Comparison of ENCODE assay signal across 11 cellular contexts in genomic region chr15:95018888-95019545, GRCh38.
A peak's percentile ranks its signal among the peaks of the same experiment; 100 is the strongest.
DNase-seq lines count a peak whose midpoint lies in the region; ATAC-seq and TF ChIP-seq lines count a peak whose summit lies in the region.
"Had no signal": no experiment of that assay in that cellular context is flagged by ENCODE, and none has a peak within 500 bp of the region (broad histone marks: within the 10 kb centered on the region; RNA-seq: fewer than 3 reads in every experiment).

No MANE protein-coding gene starts in this region.

- H2BK15ac ChIP-seq in neuronal stem cell (ENCODE audit: low read length), result no peak overlapping the region

- H3K14ac ChIP-seq in neuronal stem cell (ENCODE audit: low read length), result no peak overlapping the region

- H3K9me3 ChIP-seq in breast epithelium, result peaks cover 0 to 7% of the 10 kb centered on the region in 2 donors
- peaks cover 0 to 2% of the 10 kb centered on the region in 2 donors for H3K9me3 ChIP-seq in neuronal stem cell (replicated peaks in 1 of 2; ENCODE audit: control insufficient read depth in 2 of 2, insufficient read depth in 1 of 2, low read depth in 1 of 2, low read length in 2 of 2)

- intact Hi-C loops in MCF 10A (cut with micrococcal nuclease), result loop anchor here (2.0 kb wide), 1 partner anchor 342 kb away; no protein-coding TSS in a partner anchor
- intact Hi-C loops in breast epithelium (cut with DNase I; ENCODE audit: low total_unique reads), result no loop called here

- H2BK120ac ChIP-seq in neuronal stem cell (ENCODE audit: low read depth, low read length), result no peak overlapping the region

- no peak for TF ChIP-seq POLR2A in breast epithelium (IDR thresholded peaks at IDR 0.05)

- BruUV-seq in MCF 10A (replicated peaks; lab: Mats Ljungman, UMichigan), result no TSS peak

- no peak overlapping the region for H4K91ac ChIP-seq in neuronal stem cell (ENCODE audit: low read depth, low read length, poor library complexity)

- H3K27me3 ChIP-seq in breast epithelium (no peaks in the 10 kb centered on the region), neuronal stem cell (ENCODE audit: control insufficient read depth in 3 of 3, insufficient read depth in 3 of 3, low read depth in 1 of 3, low read length in 3 of 3) (no peaks in the 10 kb centered on the region), H7 (ENCODE audit: control insufficient read depth, insufficient read depth, low read length) (no peaks in the 10 kb centered on the region)

- WGBS in neuronal stem cell (ENCODE audit: extremely low coverage in 2 of 2, insufficient read length in 2 of 2, insufficient replicate concordance in 1 of 2), 2 donors, result no CpG with 5 or more reads among the region's 6 CpGs

- H3K27ac ChIP-seq in breast epithelium (no peak overlapping the region), neuronal stem cell (replicated peaks; ENCODE audit: low read length) (no peak overlapping the region)

- H3K4me1 Mint-ChIP-seq in MCF 10A (ENCODE audit: insufficient read depth, unreplicated experiment), result peaks cover 11% of the 10 kb centered on the region
- H3K4me1 Mint-ChIP-seq in stimulated activated naive CD8-positive, alpha-beta T cell treated with anti-CD3 and anti-CD28 coated beads, Interleukin-15, amount 100 ng/mL, for 72 hours, result peaks cover 7% of the 10 kb centered on the region
- H3K4me1 Mint-ChIP-seq: stimulated activated memory B cell treated with anti-CD40 and anti-IgM and Interleukin-4, amounts not matched to agents 10 μg/mL and 1 μg/mL and 100 μg/mL, for 72 hours had no signal

- H3K36me3 Mint-ChIP-seq in MCF 10A (ENCODE audit: insufficient read depth, unreplicated experiment), result no peaks in the 10 kb centered on the region
- H3K36me3 Mint-ChIP-seq: stimulated activated memory B cell treated with anti-CD40 and anti-IgM and Interleukin-4, amounts not matched to agents 10 μg/mL and 1 μg/mL and 100 μg/mL, for 72 hours had no signal

- H2AFZ ChIP-seq in neuronal stem cell (ENCODE audit: low read length), result no peak overlapping the region

- no peaks in the 10 kb centered on the region for H3K79me1 ChIP-seq in neuronal stem cell (ENCODE audit: low read depth, low read length)

- H3K27ac Mint-ChIP-seq in MCF 10A (ENCODE audit: low read depth, unreplicated experiment), result peak overlapping the region; percentile 75
- H3K27ac Mint-ChIP-seq in stimulated activated naive CD8-positive, alpha-beta T cell treated with anti-CD3 and anti-CD28 coated beads, Interleukin-15, amount 100 ng/mL, for 72 hours, result no peak overlapping the region
- H3K27ac Mint-ChIP-seq: stimulated activated memory B cell treated with anti-CD40 and anti-IgM and Interleukin-4, amounts not matched to agents 10 μg/mL and 1 μg/mL and 100 μg/mL, for 72 hours had no signal

- peak; percentile 67 for ATAC-seq in stimulated activated naive CD8-positive, alpha-beta T cell treated with anti-CD3 and anti-CD28 coated beads, Interleukin-15, amount 100 ng/mL, for 72 hours
- ATAC-seq: activated CD4-positive, CD25-positive, alpha-beta regulatory T cell treated with anti-CD3 and anti-CD28 coated beads, Interleukin-2, amount 50 U/mL, for 24 hours; stimulated activated memory B cell treated with anti-CD40 and anti-IgM and Interleukin-4, amounts not matched to agents 10 μg/mL and 1 μg/mL and 100 μg/mL, for 72 hours had no signal

- no peak overlapping the region for H4K8ac ChIP-seq in neuronal stem cell (ENCODE audit: low read depth, low read length)

- H3K27me3 Mint-ChIP-seq in MCF 10A (ENCODE audit: insufficient read depth, unreplicated experiment), result no peaks in the 10 kb centered on the region
- no peaks in the 10 kb centered on the region for H3K27me3 Mint-ChIP-seq in stimulated activated naive CD8-positive, alpha-beta T cell treated with anti-CD3 and anti-CD28 coated beads, Interleukin-15, amount 100 ng/mL, for 72 hours
- H3K27me3 Mint-ChIP-seq: stimulated activated memory B cell treated with anti-CD40 and anti-IgM and Interleukin-4, amounts not matched to agents 10 μg/mL and 1 μg/mL and 100 μg/mL, for 72 hours had no signal

- no peaks in the 10 kb centered on the region for H3K36me3 ChIP-seq in breast epithelium
- no peaks in the 10 kb centered on the region for H3K36me3 ChIP-seq in neuronal stem cell (replicated peaks in 1 of 2; ENCODE audit: control insufficient read depth in 2 of 2, insufficient read depth in 2 of 2, low read length in 2 of 2)
- H3K36me3 ChIP-seq in H7 (replicated peaks; ENCODE audit: control insufficient read depth, insufficient read depth, low read length), result no peaks in the 10 kb centered on the region

- CTCF ChIA-PET in MCF 10A (lab: Yijun Ruan, JAX), result interaction anchor here (0.6 to 1.5 kb wide), 3 partner anchors 345 to 349 kb away, joined by 3 read pairs; no protein-coding TSS in a partner anchor

- H2BK5ac ChIP-seq in neuronal stem cell (ENCODE audit: low read length), result no peak overlapping the region

- no peak overlapping the region for H3K18ac ChIP-seq in neuronal stem cell (ENCODE audit: low read length)

- no peak overlapping the region for H3K4ac ChIP-seq in neuronal stem cell (ENCODE audit: low read length)

- TF ChIP-seq CTCF in MCF 10A (IDR thresholded peaks at IDR 0.05; ENCODE audit: unreplicated experiment), result no peak
- no peak for TF ChIP-seq CTCF in breast epithelium (IDR thresholded peaks at IDR 0.05)
- TF ChIP-seq CTCF in epithelial cell of esophagus (IDR thresholded peaks at IDR 0.05; ENCODE audit: insufficient read depth, low read depth, low read length, missing control alignments), result no peak

- H3K4me1 ChIP-seq in breast epithelium (no peaks in the 10 kb centered on the region), neuronal stem cell (ENCODE audit: control insufficient read depth in 2 of 2, insufficient read depth in 1 of 2, low read depth in 1 of 2, low read length in 2 of 2) (no peaks in the 10 kb centered on the region)

- DNase-seq in MCF 10A (ENCODE audit: unreplicated experiment), result peak; percentile 65
- no peak for DNase-seq in breast epithelium (ENCODE audit: low spot score in 2 of 2)
- peak; percentile 70 for DNase-seq in HS-5 (ENCODE audit: low read depth)
- DNase-seq in epithelial cell of esophagus (ENCODE audit: low read depth), result peak; percentile 94
- DNase-seq in stimulated activated naive CD8-positive, alpha-beta T cell treated with anti-CD3 and anti-CD28 coated beads, Interleukin-15, amount 100 ng/mL, for 72 hours, result no peak
- no peak for DNase-seq in epidermal melanocyte (ENCODE audit: insufficient read length, low spot score)
- no peak for DNase-seq in neuronal stem cell (ENCODE audit: low spot score)
- DNase-seq in H7, result no peak
- DNase-seq: NCI-H2107 had no signal

- no peak overlapping the region for H3K23ac ChIP-seq in neuronal stem cell (ENCODE audit: low read depth, low read length, poor library complexity)

- H3K4me3 Mint-ChIP-seq in MCF 10A (ENCODE audit: unreplicated experiment), result no peak overlapping the region
- no peak overlapping the region for H3K4me3 Mint-ChIP-seq in stimulated activated naive CD8-positive, alpha-beta T cell treated with anti-CD3 and anti-CD28 coated beads, Interleukin-15, amount 100 ng/mL, for 72 hours
- H3K4me3 Mint-ChIP-seq: stimulated activated memory B cell treated with anti-CD40 and anti-IgM and Interleukin-4, amounts not matched to agents 10 μg/mL and 1 μg/mL and 100 μg/mL, for 72 hours had no signal

- POLR2A ChIA-PET in MCF 10A (lab: Yijun Ruan, JAX), result interaction anchor here (0.6 kb wide), 2 partner anchors 54 to 342 kb away, joined by 3 read pairs; no protein-coding TSS in a partner anchor

- no peak overlapping the region for H2AK5ac ChIP-seq in neuronal stem cell (ENCODE audit: low read depth, low read length)

- no peak overlapping the region for H3K4me2 ChIP-seq in neuronal stem cell (ENCODE audit: insufficient read depth, low read length, poor library complexity, severe bottlenecking)

- H3K9ac ChIP-seq in neuronal stem cell (ENCODE audit: low read depth, low read length, poor library complexity), result no peak overlapping the region

- no peaks in the 10 kb centered on the region for H3K9me3 Mint-ChIP-seq in MCF 10A (ENCODE audit: unreplicated experiment)
- peaks cover 0 to 5% of the 10 kb centered on the region in 2 donors for H3K9me3 Mint-ChIP-seq in stimulated activated naive CD8-positive, alpha-beta T cell treated with anti-CD3 and anti-CD28 coated beads, Interleukin-15, amount 100 ng/mL, for 72 hours

- H3K4me3 ChIP-seq in breast epithelium, result no peak overlapping the region
- H3K4me3 ChIP-seq in epithelial cell of esophagus (ENCODE audit: low read length), result no peak overlapping the region
- no peak overlapping the region for H3K4me3 ChIP-seq in neuronal stem cell (ENCODE audit: low read length in 2 of 2)
- H3K4me3 ChIP-seq in H7 (ENCODE audit: insufficient read depth, low read depth, low read length), result no peak overlapping the region

- no peak overlapping the region for H2BK12ac ChIP-seq in neuronal stem cell (ENCODE audit: low read length)

Comparison
In these comparisons a context has a peak if more than half of its experiments do, and no peak if none do; other contexts are left out.
1. DNase-seq: peak in MCF 10A (single experiment), HS-5 (single experiment) and epithelial cell of esophagus (single experiment); none in breast epithelium (0 of 2), stimulated activated naive CD8-positive, alpha-beta T cell treated with anti-CD3 and anti-CD28 coated beads, Interleukin-15, amount 100 ng/mL, for 72 hours (0 of 2), epidermal melanocyte (single experiment), neuronal stem cell (single experiment) and H7 (single experiment).